In the genomic region with DNA sequence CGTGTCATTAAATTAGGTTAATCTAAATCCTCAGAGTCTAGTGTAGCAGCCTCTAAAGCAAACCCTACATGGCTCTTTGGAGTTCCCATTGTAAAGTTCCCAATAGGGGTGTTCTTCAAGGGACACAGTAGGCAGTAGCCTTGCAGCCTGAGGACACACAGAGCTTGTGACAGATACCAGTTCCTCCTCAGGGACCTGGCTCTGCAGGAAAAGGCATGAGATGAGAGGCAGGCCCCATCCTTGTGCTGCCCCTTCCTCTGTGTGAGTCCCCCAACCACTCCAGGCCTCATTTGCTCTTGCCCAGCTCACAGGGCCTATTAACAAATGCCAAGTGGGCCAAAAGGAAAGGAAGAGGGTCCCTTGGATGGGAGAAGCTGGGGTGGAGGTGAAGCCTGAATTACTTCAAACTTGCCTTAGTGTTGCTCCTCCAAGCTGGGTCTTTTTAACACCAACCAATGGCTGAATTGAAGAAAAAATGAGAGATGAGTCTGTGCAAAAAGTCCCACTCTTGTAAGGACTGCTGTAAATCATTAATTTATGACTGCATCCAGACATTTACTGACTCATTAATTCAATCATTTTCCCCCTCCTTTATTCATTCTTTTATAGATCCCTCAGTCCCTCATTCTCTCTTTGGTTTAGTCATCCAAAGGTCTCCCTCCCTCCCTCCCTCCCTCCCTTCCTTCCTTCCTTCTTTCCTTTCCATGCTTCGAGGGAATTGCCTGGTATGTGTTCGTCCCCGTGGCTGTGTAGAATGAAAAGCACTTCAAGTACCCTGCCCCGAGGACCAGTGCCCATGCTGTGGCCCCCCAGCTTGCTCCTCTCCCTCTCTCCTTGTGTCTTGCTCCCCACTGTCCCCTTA, we compare ENCODE assay signal across 1 cellular context.
TF ChIP-seq lines count a peak whose summit lies in the region.

No MANE protein-coding gene starts in this region.

TF ChIP-seq in H1, 55 proteins besides CTCF, POLR2A, EP300 and RAD21:
- TF ChIP-seq SP4 (IDR thresholded peaks at IDR 0.05; ENCODE audit: low read length) (no peak), CBX8 (IDR thresholded peaks at IDR 0.05; ENCODE audit: borderline replicate concordance, low read depth, low read length) (no peak), JUND (IDR thresholded peaks at IDR 0.05; ENCODE audit: low read length) (no peak), KDM1A (IDR thresholded peaks at IDR 0.05; ENCODE audit: borderline replicate concordance, low read length) (no peak), TAF7 (optimal IDR thresholded peaks at IDR 0.05; ENCODE audit: borderline replicate concordance, low read depth, low read length) (no peak), EGR1 (IDR thresholded peaks at IDR 0.05; ENCODE audit: borderline replicate concordance, low read depth, low read length) (no peak), EZH2 (IDR thresholded peaks at IDR 0.05; ENCODE audit: low read depth, low read length, severe bottlenecking) (no peak), HDAC2 (IDR thresholded peaks at IDR 0.05; ENCODE audit: borderline replicate concordance in 1 of 2, low read depth in 2 of 2, low read length in 2 of 2) (no peak), CBX5 (IDR thresholded peaks at IDR 0.05; ENCODE audit: low read depth, low read length) (no peak), NRF1 (IDR thresholded peaks at IDR 0.05; ENCODE audit: low read depth, low read length) (no peak), YY1 (IDR thresholded peaks at IDR 0.05; ENCODE audit: low read depth, low read length) (no peak), NANOG (IDR thresholded peaks at IDR 0.05; ENCODE audit: insufficient read depth, low read depth, low read length, poor library complexity, severe bottlenecking) (no peak)
- TF ChIP-seq, protein P1, sequence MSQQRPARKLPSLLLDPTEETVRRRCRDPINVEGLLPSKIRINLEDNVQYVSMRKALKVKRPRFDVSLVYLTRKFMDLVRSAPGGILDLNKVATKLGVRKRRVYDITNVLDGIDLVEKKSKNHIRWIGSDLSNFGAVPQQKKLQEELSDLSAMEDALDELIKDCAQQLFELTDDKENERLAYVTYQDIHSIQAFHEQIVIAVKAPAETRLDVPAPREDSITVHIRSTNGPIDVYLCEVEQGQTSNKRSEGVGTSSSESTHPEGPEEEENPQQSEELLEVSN (IDR thresholded peaks at IDR 0.05): no peak
- TF ChIP-seq, protein P2, sequence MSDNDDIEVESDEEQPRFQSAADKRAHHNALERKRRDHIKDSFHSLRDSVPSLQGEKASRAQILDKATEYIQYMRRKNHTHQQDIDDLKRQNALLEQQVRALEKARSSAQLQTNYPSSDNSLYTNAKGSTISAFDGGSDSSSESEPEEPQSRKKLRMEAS (IDR thresholded peaks at IDR 0.05): no peak
- TF ChIP-seq, protein P3, sequence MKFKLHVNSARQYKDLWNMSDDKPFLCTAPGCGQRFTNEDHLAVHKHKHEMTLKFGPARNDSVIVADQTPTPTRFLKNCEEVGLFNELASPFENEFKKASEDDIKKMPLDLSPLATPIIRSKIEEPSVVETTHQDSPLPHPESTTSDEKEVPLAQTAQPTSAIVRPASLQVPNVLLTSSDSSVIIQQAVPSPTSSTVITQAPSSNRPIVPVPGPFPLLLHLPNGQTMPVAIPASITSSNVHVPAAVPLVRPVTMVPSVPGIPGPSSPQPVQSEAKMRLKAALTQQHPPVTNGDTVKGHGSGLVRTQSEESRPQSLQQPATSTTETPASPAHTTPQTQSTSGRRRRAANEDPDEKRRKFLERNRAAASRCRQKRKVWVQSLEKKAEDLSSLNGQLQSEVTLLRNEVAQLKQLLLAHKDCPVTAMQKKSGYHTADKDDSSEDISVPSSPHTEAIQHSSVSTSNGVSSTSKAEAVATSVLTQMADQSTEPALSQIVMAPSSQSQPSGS (IDR thresholded peaks at IDR 0.05; ENCODE audit: low read length): no peak
